ENCODE assay signal across 10 cellular contexts in the genomic region with DNA sequence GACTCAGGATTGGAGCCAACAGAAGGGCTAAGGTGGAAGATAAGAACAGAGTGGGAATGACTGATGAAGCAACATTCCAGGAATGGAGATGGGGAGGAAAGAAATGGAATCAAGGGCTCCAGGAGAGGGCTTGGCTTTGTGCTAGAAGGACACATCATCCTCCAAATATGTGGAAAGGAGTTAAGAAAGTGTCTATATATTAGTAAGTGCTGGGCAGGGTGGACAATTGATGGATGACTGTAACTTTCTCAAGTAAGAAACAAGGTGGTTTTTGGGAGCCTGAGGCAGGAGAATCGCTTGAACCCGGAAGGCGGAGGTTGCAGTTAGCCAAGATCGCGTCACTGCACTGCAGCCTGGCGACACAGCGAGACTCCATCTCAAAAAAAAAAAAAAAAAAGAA.
DNase-seq lines count a peak whose midpoint lies in the region; ATAC-seq and TF ChIP-seq lines count a peak whose summit lies in the region.
"Had no signal": no experiment of that assay in that cellular context is flagged by ENCODE, and none has a peak within 500 bp of the region (broad histone marks: within the 10 kb centered on the region; RNA-seq: fewer than 3 reads in every experiment).

No MANE protein-coding gene starts in this region.

- H4K20me1 ChIP-seq in DOHH2 (ENCODE audit: control insufficient read depth, insufficient read depth, low read depth, low read length) (no peaks in the 10 kb centered on the region), mammary epithelial cell (ENCODE audit: insufficient read depth, low read length) (no peaks in the 10 kb centered on the region)

- no peaks in the 10 kb centered on the region for H3K9me2 ChIP-seq in DOHH2 (replicated peaks; ENCODE audit: control insufficient read depth, low read length)

- CTCF ChIA-PET in mammary epithelial cell (lab: Charles Lee; ENCODE audit: low non-redundant PET), result no interaction called here
- CTCF ChIA-PET in CD8-positive, alpha-beta memory T cell (lab: Charles Lee), result interaction anchor here (1.1 to 2.6 kb wide), 4 partner anchors 9 to 580 kb away, joined by 3 to 11 read pairs (median 8); a partner anchor contains a TSS

- TF ChIP-seq CTCF in DOHH2 (IDR thresholded peaks at IDR 0.05; ENCODE audit: low read depth, low read length, poor library complexity, severe bottlenecking), result no peak
- TF ChIP-seq CTCF in mammary epithelial cell (conservative IDR thresholded peaks at IDR 0.05 in 1 of 2, IDR thresholded peaks at IDR 0.05 in 1 of 2; ENCODE audit: extremely low read depth in 1 of 2, insufficient read depth in 1 of 2, low read depth in 1 of 2, low read length in 2 of 2), result no peak

- in situ Hi-C loops in mammary epithelial cell (cut with MboI; ENCODE audit: low sequenced_read_pairs in 2 of 2), result loop anchor here in 1 of 2 donors (10.0 kb wide), 1 partner anchor 85 kb away; a partner anchor contains a TSS

- peak; percentile 12; the same call in 1 of the 2 replicates for TF ChIP-seq EP300 in Ishikawa (IDR thresholded peaks at IDR 0.05; ENCODE audit: borderline replicate concordance)

- peak overlapping the region; percentile 50 for H2AFZ ChIP-seq in mammary epithelial cell (ENCODE audit: low read depth, low read length)

- H3K27me3 ChIP-seq in DOHH2 (ENCODE audit: control insufficient read depth, low read length), result no peaks in the 10 kb centered on the region
- no peaks in the 10 kb centered on the region for H3K27me3 ChIP-seq in mammary epithelial cell (ENCODE audit: insufficient read depth, low read length)
- no peaks in the 10 kb centered on the region for H3K27me3 ChIP-seq in CD8-positive, alpha-beta memory T cell (ENCODE audit: insufficient read depth, low read length, poor library complexity, severe bottlenecking)
- H3K27me3 ChIP-seq: cardiac muscle cell, pancreas had no signal

- no peaks in the 10 kb centered on the region for H3K27me3 Mint-ChIP-seq in naive B cell
- no peaks in the 10 kb centered on the region for H3K27me3 Mint-ChIP-seq in CD8-positive, alpha-beta memory T cell

- peak overlapping the region; percentile 10; the same call in 1 of the 2 replicates for H3K4me3 ChIP-seq in DOHH2 (ENCODE audit: low read length)
- peak overlapping the region in 2 of 3 experiments; percentile 75 to 99 for H3K4me3 ChIP-seq in mammary epithelial cell (replicated peaks in 1 of 3; ENCODE audit: insufficient read depth in 1 of 3, low read depth in 2 of 3, low read length in 3 of 3)
- no peak overlapping the region for H3K4me3 ChIP-seq in CD8-positive, alpha-beta memory T cell (ENCODE audit: low read length)
- H3K4me3 ChIP-seq: cardiac muscle cell, pancreas had no signal

- H3K27ac ChIP-seq in DOHH2 (ENCODE audit: low read depth, low read length) (no peak overlapping the region), mammary epithelial cell (ENCODE audit: insufficient read depth, low read depth, low read length) (peak overlapping the region; percentile 98)
- H3K27ac ChIP-seq in CD8-positive, alpha-beta memory T cell (ENCODE audit: low read depth, low read length), result no peak overlapping the region
- H3K27ac ChIP-seq: cardiac muscle cell, pancreas had no signal

- no peak for TF ChIP-seq RAD21 in Ishikawa (IDR thresholded peaks at IDR 0.05; ENCODE audit: low read depth)

- H3K36me3 Mint-ChIP-seq in naive B cell, result peaks cover 0 to 2% of the 10 kb centered on the region in 2 donors
- no peaks in the 10 kb centered on the region for H3K36me3 Mint-ChIP-seq in CD8-positive, alpha-beta memory T cell

- WGBS in mammary epithelial cell (ENCODE audit: low coverage, missing lambda C conversion rate), result no CpG with 5 or more reads among the region's 7 CpGs

- H3K36me3 ChIP-seq in DOHH2 (ENCODE audit: control insufficient read depth, low read length) (no peaks in the 10 kb centered on the region), mammary epithelial cell (ENCODE audit: insufficient read depth, low read length) (no peaks in the 10 kb centered on the region)
- no peaks in the 10 kb centered on the region for H3K36me3 ChIP-seq in CD8-positive, alpha-beta memory T cell (ENCODE audit: insufficient read depth, low read length)
- H3K36me3 ChIP-seq: cardiac muscle cell, pancreas had no signal

- H3K4me3 Mint-ChIP-seq in naive B cell, result peak overlapping the region in 5 of 8 donors; percentile 29 to 81 (median 54)
- peak overlapping the region in 2 of 7 donors; percentile 49 to 64 for H3K4me3 Mint-ChIP-seq in CD8-positive, alpha-beta memory T cell

- BruUV-seq in mammary epithelial cell (replicated peaks; lab: Mats Ljungman, UMichigan), result no TSS peak

- H3K4me1 Mint-ChIP-seq in naive B cell, result peaks cover 0 to 8% (median 0%) of the 10 kb centered on the region in 3 donors
- peaks cover 6 to 8% (median 6%) of the 10 kb centered on the region in 3 donors for H3K4me1 Mint-ChIP-seq in CD8-positive, alpha-beta memory T cell

- dilution Hi-C loops in mammary epithelial cell (cut with HindIII; ENCODE audit: low sequenced_read_pairs), result no loop called here

- DNase-seq in mammary epithelial cell, result peak; percentile 95
- DNase-seq in naive B cell, result no peak
- DNase-seq in CD8-positive, alpha-beta memory T cell, result no peak
- no peak for DNase-seq in GDM1 (lab: John Stamatoyannopoulos, UW)
- DNase-seq in stimulated activated CD4-positive, alpha-beta T cell treated with anti-CD3 and anti-CD28 coated beads, Interleukin-2, amount 100 ng/mL, for 48 hours, result no peak
- DNase-seq: pancreas had no signal

- no peaks in the 10 kb centered on the region for H3F3A ChIP-seq in DOHH2 (ENCODE audit: control insufficient read depth, insufficient read depth)

- H3K4me2 ChIP-seq in DOHH2 (ENCODE audit: low read length) (peak overlapping the region; percentile 69; the same call in 1 of the 2 replicates), mammary epithelial cell (ENCODE audit: insufficient read depth, low read depth, low read length) (peak overlapping the region; percentile 88)

- H3K4me1 ChIP-seq in DOHH2 (ENCODE audit: control insufficient read depth, low read length) (peaks cover 10% of the 10 kb centered on the region), mammary epithelial cell (ENCODE audit: insufficient read depth, low read length) (peaks cover 12% of the 10 kb centered on the region)
- H3K4me1 ChIP-seq in CD8-positive, alpha-beta memory T cell (ENCODE audit: insufficient read depth, low read length), result peaks cover 5% of the 10 kb centered on the region
- H3K4me1 ChIP-seq: pancreas had no signal

- H3K27ac Mint-ChIP-seq in naive B cell, result peak overlapping the region in 1 of 6 donors; percentile 41
- peak overlapping the region in 2 of 8 donors; percentile 64 to 71 for H3K27ac Mint-ChIP-seq in CD8-positive, alpha-beta memory T cell

- peaks cover under 1% of the 10 kb centered on the region for H3K9me3 ChIP-seq in DOHH2 (ENCODE audit: control insufficient read depth, insufficient read depth, low read length)
- H3K9me3 ChIP-seq in mammary epithelial cell (replicated peaks; ENCODE audit: insufficient read depth, low read length), result no peaks in the 10 kb centered on the region
- H3K9me3 ChIP-seq in CD8-positive, alpha-beta memory T cell (ENCODE audit: low read length), result no peaks in the 10 kb centered on the region
- H3K9me3 ChIP-seq: pancreas had no signal

- POLR2A ChIA-PET in CD8-positive, alpha-beta memory T cell (lab: Charles Lee), result interaction anchor here (0.7 to 0.8 kb wide), 5 partner anchors 11 to 438 kb away, joined by 3 to 6 read pairs (median 5); no protein-coding TSS in a partner anchor

- ATAC-seq in naive B cell (ENCODE audit: low read depth in 2 of 2), result no peak
- ATAC-seq in GM21619 (IDR thresholded peaks at IDR 0.05; ENCODE audit: unreplicated experiment), result no peak

- no peaks in the 10 kb centered on the region for H3K79me2 ChIP-seq in DOHH2 (ENCODE audit: control insufficient read depth, low read length)
- no peaks in the 10 kb centered on the region for H3K79me2 ChIP-seq in mammary epithelial cell (ENCODE audit: insufficient read depth, low read length)

- intact Hi-C loops in mammary epithelial cell (cut with micrococcal nuclease), result no loop called here

- no peaks in the 10 kb centered on the region for H3K9me3 Mint-ChIP-seq in naive B cell
- no peaks in the 10 kb centered on the region for H3K9me3 Mint-ChIP-seq in CD8-positive, alpha-beta memory T cell

- H3K9ac ChIP-seq in mammary epithelial cell (ENCODE audit: insufficient read depth, low read length), result peak overlapping the region; percentile 99

TF ChIP-seq in Ishikawa, 13 proteins besides CTCF, POLR2A, EP300 and RAD21:
- TF ChIP-seq, protein P1, sequence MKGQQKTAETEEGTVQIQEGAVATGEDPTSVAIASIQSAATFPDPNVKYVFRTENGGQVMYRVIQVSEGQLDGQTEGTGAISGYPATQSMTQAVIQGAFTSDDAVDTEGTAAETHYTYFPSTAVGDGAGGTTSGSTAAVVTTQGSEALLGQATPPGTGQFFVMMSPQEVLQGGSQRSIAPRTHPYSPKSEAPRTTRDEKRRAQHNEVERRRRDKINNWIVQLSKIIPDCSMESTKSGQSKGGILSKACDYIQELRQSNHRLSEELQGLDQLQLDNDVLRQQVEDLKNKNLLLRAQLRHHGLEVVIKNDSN (IDR thresholded peaks at IDR 0.05), result no peak
- TF ChIP-seq TEAD4 (IDR thresholded peaks at IDR 0.05) (peak; percentile 54; the same call in 1 of the 2 replicates), CEBPB (IDR thresholded peaks at IDR 0.05) (0 out of 2 replicates have a peak, but pooled peaks have one; percentile 11)
